34 cellular contexts compared by ENCODE assay signal in the genomic region with DNA sequence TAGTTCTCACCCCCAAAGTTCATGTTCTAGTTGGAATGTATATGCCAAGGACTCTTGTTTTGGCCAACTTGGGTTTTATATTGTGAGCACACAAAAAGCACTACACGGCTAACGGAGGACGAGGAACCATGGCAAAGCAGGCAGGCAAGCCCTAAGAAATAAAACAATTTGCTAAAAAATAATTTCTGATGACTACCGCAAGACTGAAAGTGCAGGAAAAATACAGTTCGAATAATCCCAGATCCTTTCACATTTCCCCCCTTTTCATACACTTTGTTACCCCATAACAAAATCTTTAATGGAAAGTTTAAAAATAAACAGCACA. TPM values are rescaled to one million over a fixed set of nuclear protein-coding genes. Genes with fewer than 3 reads are reported as not detected.
DNase-seq lines count a peak whose midpoint lies in the region; ATAC-seq, FAIRE-seq and TF ChIP-seq lines count a peak whose summit lies in the region.
"Had no signal": no experiment of that assay in that cellular context is flagged by ENCODE, and none has a peak within 500 bp of the region (broad histone marks: within the 10 kb centered on the region; RNA-seq: fewer than 3 reads in every experiment).

No MANE protein-coding gene starts in this region.

- H3K9ac ChIP-seq in SK-N-MC (ENCODE audit: insufficient read length): peak overlapping the region; percentile 81

- TF ChIP-seq CTCF in A549 (IDR thresholded peaks at IDR 0.05) (no peak), gastroesophageal sphincter (IDR thresholded peaks at IDR 0.05) (no peak), psoas muscle (IDR thresholded peaks at IDR 0.05) (no peak), A673 (conservative IDR thresholded peaks at IDR 0.05; ENCODE audit: low read depth, low read length) (no peak)

- H3K36me3 ChIP-seq in SK-N-MC (ENCODE audit: insufficient read depth, low read length) (peaks cover 38% of the 10 kb centered on the region), gastroesophageal sphincter (no peaks in the 10 kb centered on the region), psoas muscle (ENCODE audit: insufficient read depth in 1 of 2, low read depth in 1 of 2) (no peaks in the 10 kb centered on the region), A673 (ENCODE audit: insufficient read depth, low read length, poor library complexity, severe bottlenecking) (no peaks in the 10 kb centered on the region)
- H3K36me3 ChIP-seq: pancreas, tibial nerve had no signal

- 66% methylated on average over 5 of the region's 5 CpGs for WGBS in A549 (ENCODE audit: missing lambda C conversion rate)
- 17 to 36% methylated on average over 5 of the region's 5 CpGs for WGBS in gastroesophageal sphincter (ENCODE audit: low coverage in 1 of 2), 2 donors
- WGBS in psoas muscle, 3 donors: 7 to 11% (median 8%) methylated on average over 5 of the region's 5 CpGs

- FAIRE-seq in A549 (lab: Jason Lieb, UNC): no peak
- FAIRE-seq: HTR-8/SVneo, K562 had no signal

- TF ChIP-seq EP300 in A549 (IDR thresholded peaks at IDR 0.05) (no peak), gastroesophageal sphincter (IDR thresholded peaks at IDR 0.05) (no peak)

- CTCF ChIA-PET in A549 (lab: Yijun Ruan, JAX) (no interaction called here), A673 (lab: Charles Lee) (no interaction called here)

- H3K4me3 ChIP-seq in A549 (no peak overlapping the region), SK-N-MC (peak overlapping the region; percentile 97), gastroesophageal sphincter (peak overlapping the region in 1 of 2 donors; percentile 44), psoas muscle (peak overlapping the region; percentile 84), A673 (ENCODE audit: low read depth, low read length, poor library complexity, severe bottlenecking) (no peak overlapping the region)
- H3K4me3 ChIP-seq: K562, pancreas, tibial nerve had no signal

- no peaks in the 10 kb centered on the region for H3K4me1 ChIP-seq in A549
- peaks cover 0 to 52% (median 13%) of the 10 kb centered on the region in 3 donors for H3K4me1 ChIP-seq in gastroesophageal sphincter
- peaks cover 10% of the 10 kb centered on the region for H3K4me1 ChIP-seq in psoas muscle
- no peaks in the 10 kb centered on the region for H3K4me1 ChIP-seq in A673 (ENCODE audit: insufficient read depth, low read length, poor library complexity, severe bottlenecking)

- H3K4me2 ChIP-seq in A549: peak overlapping the region; percentile 95; the same call in 1 of the 3 replicates

- no peak for TF ChIP-seq RAD21 in A549 (conservative IDR thresholded peaks at IDR 0.05 in 1 of 2, IDR thresholded peaks at IDR 0.05 in 1 of 2)

- DNase-seq in A549 (ENCODE audit: low read depth in 1 of 2, low spot score in 1 of 2) (no peak), SK-N-MC (ENCODE audit: low read depth, low spot score) (no peak), psoas muscle (no peak), superior temporal gyrus (ENCODE audit: extremely low spot score) (no peak), A673 (ENCODE audit: low spot score) (no peak), NCI-H1092 treated with DMSO at 0.1 percent for 48 hours (lab: John Stamatoyannopoulos, UW) (no peak)
- DNase-seq in activated CD4-positive, alpha-beta T cell treated with anti-CD3 and anti-CD28 coated beads, Interleukin-2, amount 50 U/mL, for 1 hour: no peak
- DNase-seq: activated CD4-positive, alpha-beta T cell treated with anti-CD3 and anti-CD28 coated beads for 4 hours; DMS79 treated with DMSO at 0.1 percent for 48 hours; effector CD4-positive, alpha-beta T cell; GDM1; GOT3; head of caudate nucleus; kidney; natural killer cell; NCI-H1105; NCI-H187; NCI-H2171; pancreas; SHP77 treated with DMSO at 0.1 percent for 48 hours; stimulated activated CD4-positive, alpha-beta T cell treated with anti-CD3 and anti-CD28 coated beads, Interleukin-12 subunit alpha, Interleukin-12 subunit beta, amount 100 ng/mL, for 4 hours; stimulated activated CD4-positive, alpha-beta T cell treated with anti-CD3 and anti-CD28 coated beads, Interleukin-2, amount 100 ng/mL, for 48 hours; SW 1271; T-helper 9 cell had no signal

- no peak for TF ChIP-seq POLR2A in A549 (IDR thresholded peaks at IDR 0.05; ENCODE audit: low read length)
- TF ChIP-seq POLR2A in gastroesophageal sphincter (IDR thresholded peaks at IDR 0.05): no peak

- H3K27ac ChIP-seq in A549 (no peak overlapping the region), SK-N-MC (peak overlapping the region; percentile 72), gastroesophageal sphincter (peak overlapping the region in 3 of 4 donors; percentile 64 to 91 (median 80)), psoas muscle (peak overlapping the region; percentile 88), A673 (ENCODE audit: low read depth, low read length, poor library complexity, severe bottlenecking) (no peak overlapping the region)
- H3K27ac ChIP-seq: 22Rv1, pancreas, tibial nerve, VCaP had no signal

- no TSS peak for BruUV-seq in A673 (replicated peaks; lab: Mats Ljungman, UMichigan)

- intact Hi-C loops in psoas muscle (cut with DNase I): loop anchor here (2.0 to 10.0 kb wide), 5 partner anchors 14 to 1000 kb away; no protein-coding TSS in a partner anchor
- intact Hi-C loops in A673 (cut with micrococcal nuclease; ENCODE audit: unreplicated experiment): loop anchor here (5.0 to 10.0 kb wide), 2 partner anchors 1300 to 1397 kb away; no protein-coding TSS in a partner anchor

- peaks cover 100% of the 10 kb centered on the region for H3K27me3 ChIP-seq in gastroesophageal sphincter
- peaks cover 0 to 33% (median 5%) of the 10 kb centered on the region in 3 donors for H3K27me3 ChIP-seq in psoas muscle (ENCODE audit: insufficient read depth in 3 of 3, low read length in 2 of 3)
- H3K27me3 ChIP-seq in A673 (replicated peaks; ENCODE audit: insufficient read depth, low read depth, low read length, poor library complexity): peaks cover 14% of the 10 kb centered on the region

- no peak for ATAC-seq in A549
- ATAC-seq in gastroesophageal sphincter: no peak
- no peak for ATAC-seq in psoas muscle
- ATAC-seq: activated naive CD4-positive, alpha-beta T cell treated with anti-CD3 and anti-CD28 coated beads, Interleukin-2, amount 50 U/mL, for 72 hours; K562; natural killer cell; pancreas had no signal

- POLR2A ChIA-PET in A549 (lab: Yijun Ruan, JAX) (no interaction called here), A673 (lab: Charles Lee; ENCODE audit: low non-redundant PET) (no interaction called here)

- H3K9me3 ChIP-seq in A549 (no peaks in the 10 kb centered on the region), SK-N-MC (ENCODE audit: low read depth, low read length) (no peaks in the 10 kb centered on the region), gastroesophageal sphincter (no peaks in the 10 kb centered on the region), psoas muscle (no peaks in the 10 kb centered on the region), A673 (ENCODE audit: low read depth, low read length, poor library complexity, severe bottlenecking) (no peaks in the 10 kb centered on the region)
- H3K9me3 ChIP-seq: pancreas, tibial nerve had no signal

TF ChIP-seq in A549, 52 proteins besides CTCF, POLR2A, EP300 and RAD21 (continues in another document):
- TF ChIP-seq ZNF302 (CRISPR knock-in tag; IDR thresholded peaks at IDR 0.05) (no peak), HOXA7 (CRISPR knock-in tag; IDR thresholded peaks at IDR 0.05) (no peak), FOXS1 (CRISPR knock-in tag; IDR thresholded peaks at IDR 0.05) (no peak), EHF (CRISPR knock-in tag; IDR thresholded peaks at IDR 0.05) (no peak), SREBF2 (IDR thresholded peaks at IDR 0.05) (no peak), MAZ (IDR thresholded peaks at IDR 0.05; ENCODE audit: borderline replicate concordance, low read depth, low read length) (no peak), TP53 (CRISPR knock-in tag; IDR thresholded peaks at IDR 0.05) (no peak)
- TF ChIP-seq, protein P1, sequence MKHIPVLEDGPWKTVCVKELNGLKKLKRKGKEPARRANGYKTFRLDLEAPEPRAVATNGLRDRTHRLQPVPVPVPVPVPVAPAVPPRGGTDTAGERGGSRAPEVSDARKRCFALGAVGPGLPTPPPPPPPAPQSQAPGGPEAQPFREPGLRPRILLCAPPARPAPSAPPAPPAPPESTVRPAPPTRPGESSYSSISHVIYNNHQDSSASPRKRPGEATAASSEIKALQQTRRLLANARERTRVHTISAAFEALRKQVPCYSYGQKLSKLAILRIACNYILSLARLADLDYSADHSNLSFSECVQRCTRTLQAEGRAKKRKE (CRISPR knock-in tag; IDR thresholded peaks at IDR 0.05; ENCODE audit: low read depth): no peak
- TF ChIP-seq, protein P2, sequence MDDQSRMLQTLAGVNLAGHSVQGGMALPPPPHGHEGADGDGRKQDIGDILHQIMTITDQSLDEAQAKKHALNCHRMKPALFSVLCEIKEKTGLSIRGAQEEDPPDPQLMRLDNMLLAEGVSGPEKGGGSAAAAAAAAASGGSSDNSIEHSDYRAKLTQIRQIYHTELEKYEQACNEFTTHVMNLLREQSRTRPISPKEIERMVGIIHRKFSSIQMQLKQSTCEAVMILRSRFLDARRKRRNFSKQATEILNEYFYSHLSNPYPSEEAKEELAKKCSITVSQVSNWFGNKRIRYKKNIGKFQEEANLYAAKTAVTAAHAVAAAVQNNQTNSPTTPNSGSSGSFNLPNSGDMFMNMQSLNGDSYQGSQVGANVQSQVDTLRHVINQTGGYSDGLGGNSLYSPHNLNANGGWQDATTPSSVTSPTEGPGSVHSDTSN (IDR thresholded peaks at IDR 0.05): no peak
- TF ChIP-seq, protein P3, sequence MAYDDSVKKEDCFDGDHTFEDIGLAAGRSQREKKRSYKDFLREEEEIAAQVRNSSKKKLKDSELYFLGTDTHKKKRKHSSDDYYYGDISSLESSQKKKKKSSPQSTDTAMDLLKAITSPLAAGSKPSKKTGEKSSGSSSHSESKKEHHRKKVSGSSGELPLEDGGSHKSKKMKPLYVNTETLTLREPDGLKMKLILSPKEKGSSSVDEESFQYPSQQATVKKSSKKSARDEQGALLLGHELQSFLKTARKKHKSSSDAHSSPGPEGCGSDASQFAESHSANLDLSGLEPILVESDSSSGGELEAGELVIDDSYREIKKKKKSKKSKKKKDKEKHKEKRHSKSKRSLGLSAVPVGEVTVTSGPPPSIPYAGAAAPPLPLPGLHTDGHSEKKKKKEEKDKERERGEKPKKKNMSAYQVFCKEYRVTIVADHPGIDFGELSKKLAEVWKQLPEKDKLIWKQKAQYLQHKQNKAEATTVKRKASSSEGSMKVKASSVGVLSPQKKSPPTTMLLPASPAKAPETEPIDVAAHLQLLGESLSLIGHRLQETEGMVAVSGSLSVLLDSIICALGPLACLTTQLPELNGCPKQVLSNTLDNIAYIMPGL (CRISPR knock-in tag; IDR thresholded peaks at IDR 0.05; ENCODE audit: borderline replicate concordance): no peak

RNA-seq across cellular contexts. Expression of gene PITX2, which starts 12.2 kb away (rescaled TPM):
- polyA plus RNA-seq in A549 (2011; rRNA removed) (0.83 and 1.1 TPM in 2 replicates), A549 (2017; fragmentation: RNase III; extraction: RNeasy Plus Mini Kit Qiagen cat#74134 plus additional on column Dnase treatment) (1.5 to 2.6 TPM (median 2.2 TPM) in 3 replicates), psoas muscle (10 to 100 TPM; 12.4 to 66.3 (median 54.2) TPM)
- polyA plus RNA-seq in A549 (2012; cell fraction: cytosol; rRNA removed): 1.0 and 1.3 TPM in 2 replicates
- polyA plus RNA-seq in A549 (2012; cell fraction: nucleus; rRNA removed): 1.7 and 2.3 TPM in 2 replicates
- 0.78 and 0.99 TPM in 2 replicates for polyA minus RNA-seq in A549 (2011; rRNA and poly(A)+ RNA removed)
- total RNA-seq in gastroesophageal sphincter (10 to 100 TPM in 2 of 4 donors, 1 to 10 TPM in 2; 3.5 to 31.3 (median 18.2) TPM), psoas muscle (10 to 100 TPM; 15.7 to 57.9 (median 43.6) TPM), A673 (2021) (0.90 and 2.0 TPM in 2 replicates)
- total RNA-seq: activated naive CD4-positive, alpha-beta T cell treated with anti-CD3 and anti-CD28 coated beads, Interleukin-2, amount 50 U/mL, for 72 hours; activated T-helper 2 cell treated with anti-CD3 and anti-CD28 coated beads, Interferon-gamma antibody, Interleukin-2, Interleukin-4, amounts not matched to agents 10 μg/mL and 5 μg/mL and 100 μg/mL, durations not matched to agents 14 hours and 24 hours and 36 hours; K562; liver; mononuclear cell; natural killer cell; tibial nerve had no signal

Comparison
In these comparisons a context has a peak if more than half of its experiments do, and no peak if none do; other contexts are left out.
1. H3K27ac ChIP-seq: peak in SK-N-MC (single experiment), gastroesophageal sphincter (3 of 4) and psoas muscle (single experiment); none in A549 (0 of 2) and A673 (single experiment).
2. H3K4me3 ChIP-seq: peak in SK-N-MC (single experiment) and psoas muscle (single experiment); none in A549 (single experiment) and A673 (single experiment).